ENCODE assay signal across 1 cellular context in the genomic region with DNA sequence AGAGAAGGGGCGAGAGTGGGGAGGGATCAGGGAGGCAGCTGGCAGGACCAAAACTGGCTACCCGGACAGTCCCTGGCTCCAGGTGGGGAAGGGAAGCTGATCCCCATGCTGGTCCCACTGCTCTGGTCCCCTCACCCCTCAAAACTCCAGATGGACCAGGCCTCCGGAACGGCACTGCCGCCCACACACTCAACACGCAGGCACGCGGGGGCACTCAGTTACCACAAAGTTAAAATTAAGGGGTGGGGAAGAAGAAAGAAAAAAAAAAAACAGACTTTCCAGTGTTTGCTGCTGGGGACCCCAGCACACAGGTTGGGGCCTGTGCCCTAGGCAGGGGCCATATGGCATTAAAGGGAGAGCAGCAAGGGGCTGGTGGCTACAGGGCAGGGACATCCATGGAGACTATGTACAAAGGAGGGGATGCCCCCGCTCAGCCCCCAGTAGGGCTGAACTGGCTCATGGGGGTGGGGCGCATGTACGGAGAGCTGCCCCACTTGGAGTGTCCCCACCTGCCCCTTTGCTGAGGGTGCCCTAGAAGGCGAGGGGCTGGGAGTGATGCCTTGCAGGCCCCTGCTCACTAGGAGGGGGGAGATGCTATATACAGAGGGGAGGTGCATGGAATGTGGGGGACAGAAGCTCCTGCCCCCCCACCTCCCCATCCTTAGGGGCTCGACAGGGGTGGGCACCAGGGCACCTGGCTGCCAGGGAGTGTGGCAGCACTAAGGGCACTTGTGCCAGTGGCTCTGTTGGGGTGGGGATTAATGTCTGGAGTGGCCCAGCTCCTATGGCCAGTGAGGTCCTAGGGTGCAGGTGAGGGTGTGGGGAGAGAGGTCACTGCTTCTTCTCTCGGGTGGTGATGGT.
TF ChIP-seq lines count a peak whose summit lies in the region.

No MANE protein-coding gene starts in this region.

TF ChIP-seq in GM12878, 131 proteins besides CTCF, POLR2A, EP300 and RAD21:
- TF ChIP-seq, protein P1, sequence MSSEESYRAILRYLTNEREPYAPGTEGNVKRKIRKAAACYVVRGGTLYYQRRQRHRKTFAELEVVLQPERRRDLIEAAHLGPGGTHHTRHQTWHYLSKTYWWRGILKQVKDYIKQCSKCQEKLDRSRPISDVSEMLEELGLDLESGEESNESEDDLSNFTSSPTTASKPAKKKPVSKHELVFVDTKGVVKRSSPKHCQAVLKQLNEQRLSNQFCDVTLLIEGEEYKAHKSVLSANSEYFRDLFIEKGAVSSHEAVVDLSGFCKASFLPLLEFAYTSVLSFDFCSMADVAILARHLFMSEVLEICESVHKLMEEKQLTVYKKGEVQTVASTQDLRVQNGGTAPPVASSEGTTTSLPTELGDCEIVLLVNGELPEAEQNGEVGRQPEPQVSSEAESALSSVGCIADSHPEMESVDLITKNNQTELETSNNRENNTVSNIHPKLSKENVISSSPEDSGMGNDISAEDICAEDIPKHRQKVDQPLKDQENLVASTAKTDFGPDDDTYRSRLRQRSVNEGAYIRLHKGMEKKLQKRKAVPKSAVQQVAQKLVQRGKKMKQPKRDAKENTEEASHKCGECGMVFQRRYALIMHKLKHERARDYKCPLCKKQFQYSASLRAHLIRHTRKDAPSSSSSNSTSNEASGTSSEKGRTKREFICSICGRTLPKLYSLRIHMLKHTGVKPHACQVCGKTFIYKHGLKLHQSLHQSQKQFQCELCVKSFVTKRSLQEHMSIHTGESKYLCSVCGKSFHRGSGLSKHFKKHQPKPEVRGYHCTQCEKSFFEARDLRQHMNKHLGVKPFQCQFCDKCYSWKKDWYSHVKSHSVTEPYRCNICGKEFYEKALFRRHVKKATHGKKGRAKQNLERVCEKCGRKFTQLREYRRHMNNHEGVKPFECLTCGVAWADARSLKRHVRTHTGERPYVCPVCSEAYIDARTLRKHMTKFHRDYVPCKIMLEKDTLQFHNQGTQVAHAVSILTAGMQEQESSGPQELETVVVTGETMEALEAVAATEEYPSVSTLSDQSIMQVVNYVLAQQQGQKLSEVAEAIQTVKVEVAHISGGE (CRISPR knock-in tag; IDR thresholded peaks at IDR 0.05), result no peak
- TF ChIP-seq RCOR1 (conservative IDR thresholded peaks at IDR 0.05; ENCODE audit: low read depth, low read length) (no peak), PAX8 (IDR thresholded peaks at IDR 0.05) (no peak), TAF1 (IDR thresholded peaks at IDR 0.05; ENCODE audit: borderline replicate concordance, low read depth, low read length) (no peak), NR2C2 (IDR thresholded peaks at IDR 0.05; ENCODE audit: borderline replicate concordance, control insufficient read depth, insufficient read length, low read depth) (no peak), ASH2L (IDR thresholded peaks at IDR 0.05; ENCODE audit: borderline replicate concordance, low read depth) (no peak)
- TF ChIP-seq, protein P2, sequence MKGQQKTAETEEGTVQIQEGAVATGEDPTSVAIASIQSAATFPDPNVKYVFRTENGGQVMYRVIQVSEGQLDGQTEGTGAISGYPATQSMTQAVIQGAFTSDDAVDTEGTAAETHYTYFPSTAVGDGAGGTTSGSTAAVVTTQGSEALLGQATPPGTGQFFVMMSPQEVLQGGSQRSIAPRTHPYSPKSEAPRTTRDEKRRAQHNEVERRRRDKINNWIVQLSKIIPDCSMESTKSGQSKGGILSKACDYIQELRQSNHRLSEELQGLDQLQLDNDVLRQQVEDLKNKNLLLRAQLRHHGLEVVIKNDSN (IDR thresholded peaks at IDR 0.05; ENCODE audit: borderline replicate concordance, extremely low read length, insufficient read depth, low read depth, low read length), result no peak
- TF ChIP-seq, protein P3, sequence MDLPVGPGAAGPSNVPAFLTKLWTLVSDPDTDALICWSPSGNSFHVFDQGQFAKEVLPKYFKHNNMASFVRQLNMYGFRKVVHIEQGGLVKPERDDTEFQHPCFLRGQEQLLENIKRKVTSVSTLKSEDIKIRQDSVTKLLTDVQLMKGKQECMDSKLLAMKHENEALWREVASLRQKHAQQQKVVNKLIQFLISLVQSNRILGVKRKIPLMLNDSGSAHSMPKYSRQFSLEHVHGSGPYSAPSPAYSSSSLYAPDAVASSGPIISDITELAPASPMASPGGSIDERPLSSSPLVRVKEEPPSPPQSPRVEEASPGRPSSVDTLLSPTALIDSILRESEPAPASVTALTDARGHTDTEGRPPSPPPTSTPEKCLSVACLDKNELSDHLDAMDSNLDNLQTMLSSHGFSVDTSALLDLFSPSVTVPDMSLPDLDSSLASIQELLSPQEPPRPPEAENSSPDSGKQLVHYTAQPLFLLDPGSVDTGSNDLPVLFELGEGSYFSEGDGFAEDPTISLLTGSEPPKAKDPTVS (IDR thresholded peaks at IDR 0.05; ENCODE audit: low read depth, low read length), result no peak
- TF ChIP-seq, protein P4, sequence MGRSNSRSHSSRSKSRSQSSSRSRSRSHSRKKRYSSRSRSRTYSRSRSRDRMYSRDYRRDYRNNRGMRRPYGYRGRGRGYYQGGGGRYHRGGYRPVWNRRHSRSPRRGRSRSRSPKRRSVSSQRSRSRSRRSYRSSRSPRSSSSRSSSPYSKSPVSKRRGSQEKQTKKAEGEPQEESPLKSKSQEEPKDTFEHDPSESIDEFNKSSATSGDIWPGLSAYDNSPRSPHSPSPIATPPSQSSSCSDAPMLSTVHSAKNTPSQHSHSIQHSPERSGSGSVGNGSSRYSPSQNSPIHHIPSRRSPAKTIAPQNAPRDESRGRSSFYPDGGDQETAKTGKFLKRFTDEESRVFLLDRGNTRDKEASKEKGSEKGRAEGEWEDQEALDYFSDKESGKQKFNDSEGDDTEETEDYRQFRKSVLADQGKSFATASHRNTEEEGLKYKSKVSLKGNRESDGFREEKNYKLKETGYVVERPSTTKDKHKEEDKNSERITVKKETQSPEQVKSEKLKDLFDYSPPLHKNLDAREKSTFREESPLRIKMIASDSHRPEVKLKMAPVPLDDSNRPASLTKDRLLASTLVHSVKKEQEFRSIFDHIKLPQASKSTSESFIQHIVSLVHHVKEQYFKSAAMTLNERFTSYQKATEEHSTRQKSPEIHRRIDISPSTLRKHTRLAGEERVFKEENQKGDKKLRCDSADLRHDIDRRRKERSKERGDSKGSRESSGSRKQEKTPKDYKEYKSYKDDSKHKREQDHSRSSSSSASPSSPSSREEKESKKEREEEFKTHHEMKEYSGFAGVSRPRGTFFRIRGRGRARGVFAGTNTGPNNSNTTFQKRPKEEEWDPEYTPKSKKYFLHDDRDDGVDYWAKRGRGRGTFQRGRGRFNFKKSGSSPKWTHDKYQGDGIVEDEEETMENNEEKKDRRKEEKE (IDR thresholded peaks at IDR 0.05), result no peak
